Comparison of ENCODE assay signal across 8 cellular contexts in the genomic region with DNA sequence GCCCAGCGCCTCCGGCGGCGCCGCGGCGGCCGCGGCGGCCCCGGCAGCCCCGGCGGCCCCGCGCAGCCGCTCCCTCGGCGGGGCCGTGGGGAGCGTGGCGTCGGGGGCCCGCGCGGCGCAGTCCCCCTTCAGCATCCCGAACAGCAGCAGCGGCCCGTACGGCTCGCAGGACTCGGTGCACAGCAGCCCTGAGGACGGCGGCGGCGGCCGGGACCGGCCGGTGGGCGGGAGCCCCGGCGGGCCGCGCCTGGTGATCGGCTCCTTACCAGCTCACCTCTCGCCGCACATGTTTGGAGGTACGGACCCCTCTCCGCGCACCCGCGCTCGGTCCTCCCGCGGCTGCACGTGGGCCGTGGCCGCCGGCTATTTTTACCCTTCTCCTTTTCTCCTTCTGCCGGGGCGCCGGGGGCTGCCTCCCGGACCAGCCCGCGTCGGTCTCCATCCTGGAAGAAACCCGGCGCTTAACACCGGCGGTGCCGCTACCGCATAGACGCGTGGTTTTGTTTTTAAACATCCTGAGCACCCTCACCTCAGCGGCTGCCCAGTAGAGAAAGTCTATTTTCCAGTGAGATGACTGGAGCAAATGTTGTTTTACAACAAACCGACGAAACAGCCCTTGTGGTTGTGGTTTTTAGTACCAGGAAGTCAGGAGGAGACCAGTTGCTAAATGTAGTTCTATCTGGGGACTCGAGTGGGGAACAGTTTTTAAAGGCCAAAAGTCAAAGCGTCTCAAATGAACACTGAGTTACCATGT. TPM values are rescaled to one million over a fixed set of nuclear protein-coding genes. Genes with fewer than 3 reads are reported as not detected.
DNase-seq lines count a peak whose midpoint lies in the region; ATAC-seq, FAIRE-seq and TF ChIP-seq lines count a peak whose summit lies in the region.

No MANE protein-coding gene starts in this region.

- no peaks in the 10 kb centered on the region for H3K9me3 Mint-ChIP-seq in central memory CD8-positive, alpha-beta T cell

- H3K36me3 ChIP-seq in DOHH2 (ENCODE audit: control insufficient read depth, low read length) (peaks cover 11% of the 10 kb centered on the region), liver (ENCODE audit: control insufficient read depth in 4 of 4, insufficient read depth in 3 of 4, low read depth in 1 of 4, low read length in 3 of 4) (no peaks in the 10 kb centered on the region)

- H3K9me2 ChIP-seq in DOHH2 (replicated peaks; ENCODE audit: control insufficient read depth, low read length): no peaks in the 10 kb centered on the region

- peak; percentile 98 to 99 for DNase-seq in Kasumi-1 (lab: John Stamatoyannopoulos, UW)
- peak; percentile 24 to 50 for DNase-seq in central memory CD8-positive, alpha-beta T cell (ENCODE audit: low spot score in 2 of 2)
- DNase-seq in stimulated activated CD4-positive, alpha-beta T cell treated with anti-CD3 and anti-CD28 coated beads, Interleukin-4, amount 100 ng/mL, for 48 hours (ENCODE audit: low read depth in 2 of 2): peak; percentile 42 to 44
- DNase-seq in D721Med (ENCODE audit: insufficient read length, low spot score): no peak

- H3K4me1 Mint-ChIP-seq in central memory CD8-positive, alpha-beta T cell: peaks cover 62% of the 10 kb centered on the region

- H3K27me3 ChIP-seq in DOHH2 (ENCODE audit: control insufficient read depth, low read length) (no peaks in the 10 kb centered on the region), liver (ENCODE audit: control insufficient read depth in 4 of 4, insufficient read depth in 4 of 4, low read length in 3 of 4) (no peaks in the 10 kb centered on the region)

- peaks cover 21% of the 10 kb centered on the region for H4K20me1 ChIP-seq in DOHH2 (ENCODE audit: control insufficient read depth, insufficient read depth, low read depth, low read length)

- peaks cover 76% of the 10 kb centered on the region for H3K79me2 ChIP-seq in DOHH2 (ENCODE audit: control insufficient read depth, low read length)

- FAIRE-seq in D721Med (lab: Jason Lieb, UNC): no peak

- WGBS in liver: under 1% methylated on average over 79 of the region's 79 CpGs

- H3K27ac ChIP-seq in DOHH2 (ENCODE audit: low read depth, low read length) (peak overlapping the region; percentile 83), VCaP (peak overlapping the region; percentile 86), liver (ENCODE audit: low read depth in 1 of 2, low read length in 2 of 2) (peak overlapping the region; percentile 90 to 97)

- no peaks in the 10 kb centered on the region for H3K9me3 ChIP-seq in DOHH2 (ENCODE audit: control insufficient read depth, insufficient read depth, low read length)
- H3K9me3 ChIP-seq in liver (ENCODE audit: control insufficient read depth in 4 of 4, low read length in 3 of 4): no peaks in the 10 kb centered on the region

- H3K9ac ChIP-seq in liver (ENCODE audit: low read depth in 1 of 2, low read length in 2 of 2): peak overlapping the region; percentile 32 to 56

- H3K4me3 ChIP-seq in DOHH2 (ENCODE audit: low read length) (peak overlapping the region; percentile 80), liver (ENCODE audit: low read depth in 1 of 3, low read length in 3 of 3) (peak overlapping the region; percentile 82 to 97 (median 95))

- no peaks in the 10 kb centered on the region for H3K27me3 Mint-ChIP-seq in central memory CD8-positive, alpha-beta T cell

- ATAC-seq in GM21619 (IDR thresholded peaks at IDR 0.05; ENCODE audit: unreplicated experiment): peak; percentile 1
- no peak for ATAC-seq in central memory CD8-positive, alpha-beta T cell (replicated peaks; ENCODE audit: extremely low read depth, poor library complexity, severe bottlenecking)

- H3K4me2 ChIP-seq in DOHH2 (ENCODE audit: low read length): peak overlapping the region; percentile 55

- TF ChIP-seq CTCF in DOHH2 (IDR thresholded peaks at IDR 0.05; ENCODE audit: low read depth, low read length, poor library complexity, severe bottlenecking): no peak
- TF ChIP-seq CTCF in VCaP (conservative IDR thresholded peaks at IDR 0.05): no peak
- TF ChIP-seq CTCF in liver (IDR thresholded peaks at IDR 0.05; ENCODE audit: low read depth, low read length, missing input control): no peak
- TF ChIP-seq CTCF in D721Med (IDR thresholded peaks at IDR 0.05; ENCODE audit: insufficient read depth, missing control alignments): no peak

- H3F3A ChIP-seq in DOHH2 (ENCODE audit: control insufficient read depth, insufficient read depth): 0 out of 2 replicates have a peak, but pooled peaks cover 3% of the 10 kb centered on the region

- peaks cover 74% of the 10 kb centered on the region for H3K4me1 ChIP-seq in DOHH2 (ENCODE audit: control insufficient read depth, low read length)
- peaks cover 0 to 19% (median 6%) of the 10 kb centered on the region in 4 donors for H3K4me1 ChIP-seq in liver (ENCODE audit: control insufficient read depth in 4 of 4, insufficient read depth in 4 of 4, low read length in 3 of 4)

- peaks cover 20% of the 10 kb centered on the region for H3K36me3 Mint-ChIP-seq in central memory CD8-positive, alpha-beta T cell (ENCODE audit: insufficient read depth)

- peak overlapping the region; percentile 94 for H3K4me3 Mint-ChIP-seq in central memory CD8-positive, alpha-beta T cell

- H3K27ac Mint-ChIP-seq in central memory CD8-positive, alpha-beta T cell (ENCODE audit: low read depth): peak overlapping the region; percentile 97

- peak; percentile 19 to 50 for TF ChIP-seq RAD21 in liver (IDR thresholded peaks at IDR 0.05)

TF ChIP-seq in liver, 16 proteins besides CTCF, POLR2A, EP300 and RAD21:
- no peak for TF ChIP-seq EGR1 (IDR thresholded peaks at IDR 0.05; ENCODE audit: low read depth in 2 of 2)
- TF ChIP-seq HNF4G (IDR thresholded peaks at IDR 0.05): no peak
- peak; percentile 7 for TF ChIP-seq ATF3 (IDR thresholded peaks at IDR 0.05)
- TF ChIP-seq YY1 (IDR thresholded peaks at IDR 0.05): peak; percentile 44
- no peak for TF ChIP-seq FOXA1 (IDR thresholded peaks at IDR 0.05)
- no peak for TF ChIP-seq NR2F2 (IDR thresholded peaks at IDR 0.05)
- TF ChIP-seq HNF4A (conservative IDR thresholded peaks at IDR 0.05): peak in 1 of 2 donors; percentile 9
- peak in 1 of 2 donors; percentile 6 for TF ChIP-seq RXRA (IDR thresholded peaks at IDR 0.05)

RNA-seq across cellular contexts. Expression of gene ZNRF2, which starts 1.3 kb away (rescaled TPM):
- total RNA-seq in liver: 10 to 100 TPM; 16.6 to 30.0 TPM
- polyA plus RNA-seq in liver: 1 to 10 TPM; 6.9 to 8.8 TPM
